ENCODE assay signal across 11 cellular contexts in genomic region chr2:218995561-218995960, GRCh38. TPM values are rescaled to one million over a fixed set of nuclear protein-coding genes. Genes with fewer than 3 reads are reported as not detected.
DNase-seq lines count a peak whose midpoint lies in the region; TF ChIP-seq lines count a peak whose summit lies in the region.
"Had no signal": no experiment of that assay in that cellular context is flagged by ENCODE, and none has a peak within 500 bp of the region (broad histone marks: within the 10 kb centered on the region; RNA-seq: fewer than 3 reads in every experiment).

No MANE protein-coding gene starts in this region.

- TF ChIP-seq CTCF in DOHH2 (IDR thresholded peaks at IDR 0.05; ENCODE audit: low read depth, low read length, poor library complexity, severe bottlenecking) (no peak), coronary artery (IDR thresholded peaks at IDR 0.05) (no peak), parathyroid adenoma (IDR thresholded peaks at IDR 0.05) (no peak)

- no peak overlapping the region for H3K4me3 ChIP-seq in DOHH2 (ENCODE audit: low read length)
- peak overlapping the region; percentile 70 for H3K4me3 ChIP-seq in coronary artery
- no peak overlapping the region for H3K4me3 ChIP-seq in parathyroid adenoma (ENCODE audit: low read depth, low read length)

- H3K4me1 ChIP-seq in DOHH2 (ENCODE audit: control insufficient read depth, low read length): peaks cover 8% of the 10 kb centered on the region; the same call in 1 of the 2 replicates
- peaks cover 39% of the 10 kb centered on the region for H3K4me1 ChIP-seq in parathyroid adenoma

- H3K4me1 Mint-ChIP-seq in IgD-negative memory B cell: peaks cover 0 to 11% (median 7%) of the 10 kb centered on the region in 3 donors

- peaks cover 2% of the 10 kb centered on the region for H3K36me3 Mint-ChIP-seq in IgD-negative memory B cell
- H3K36me3 Mint-ChIP-seq: naive thymus-derived CD4-positive, alpha-beta T cell had no signal

- no peak for DNase-seq in coronary artery (ENCODE audit: low spot score)
- DNase-seq in glomerular visceral epithelial cell (ENCODE audit: extremely low spot score): no peak
- DNase-seq in stimulated activated CD4-positive, alpha-beta T cell treated with anti-CD3 and anti-CD28 coated beads, Interleukin-4, amount 100 ng/mL, for 1 hour: no peak
- no peak for DNase-seq in NAMALWA (ENCODE audit: low spot score)

- no peaks in the 10 kb centered on the region for H3K36me3 ChIP-seq in DOHH2 (ENCODE audit: control insufficient read depth, low read length)
- no peaks in the 10 kb centered on the region for H3K36me3 ChIP-seq in parathyroid adenoma (ENCODE audit: control insufficient read depth, insufficient read depth, low read length)
- H3K36me3 ChIP-seq: adrenal gland, cardiac muscle cell, tibial artery had no signal

- no peak overlapping the region for H3K9ac ChIP-seq in parathyroid adenoma

- H3K79me2 ChIP-seq in DOHH2 (ENCODE audit: control insufficient read depth, low read length) (no peaks in the 10 kb centered on the region), parathyroid adenoma (no peaks in the 10 kb centered on the region)

- no peak overlapping the region for H3K27ac Mint-ChIP-seq in IgD-negative memory B cell

- H3K27me3 Mint-ChIP-seq in IgD-negative memory B cell: peaks cover 73% of the 10 kb centered on the region

- H3K4me2 ChIP-seq in DOHH2 (ENCODE audit: low read length) (0 out of 2 replicates have a peak overlapping the region, but pooled peaks have one; percentile 56), parathyroid adenoma (ENCODE audit: low read length) (no peak overlapping the region)

- H3K9me3 ChIP-seq in DOHH2 (ENCODE audit: control insufficient read depth, insufficient read depth, low read length): no peaks in the 10 kb centered on the region
- no peaks in the 10 kb centered on the region for H3K9me3 ChIP-seq in parathyroid adenoma (ENCODE audit: control insufficient read depth, low read length)
- H3K9me3 ChIP-seq: adrenal gland, tibial artery had no signal

- H3K9me2 ChIP-seq in DOHH2 (replicated peaks; ENCODE audit: control insufficient read depth, low read length): no peaks in the 10 kb centered on the region

- H3K27ac ChIP-seq in DOHH2 (ENCODE audit: low read depth, low read length) (no peak overlapping the region), coronary artery (no peak overlapping the region), parathyroid adenoma (no peak overlapping the region)
- H3K27ac ChIP-seq: cardiac muscle cell, tibial artery had no signal

- peaks cover 86% of the 10 kb centered on the region for H3K27me3 ChIP-seq in DOHH2 (ENCODE audit: control insufficient read depth, low read length)
- H3K27me3 ChIP-seq in parathyroid adenoma (ENCODE audit: control insufficient read depth, insufficient read depth, low read length): peaks cover under 1% of the 10 kb centered on the region

- peak overlapping the region; percentile 89 for H2AFZ ChIP-seq in parathyroid adenoma

- no peaks in the 10 kb centered on the region for H3K9me3 Mint-ChIP-seq in IgD-negative memory B cell

- H3K4me3 Mint-ChIP-seq in IgD-negative memory B cell: peak overlapping the region in 3 of 4 donors; percentile 14 to 43 (median 21)

- no peaks in the 10 kb centered on the region for H3F3A ChIP-seq in DOHH2 (ENCODE audit: control insufficient read depth, insufficient read depth)

- H4K20me1 ChIP-seq in DOHH2 (ENCODE audit: control insufficient read depth, insufficient read depth, low read depth, low read length): no peaks in the 10 kb centered on the region

RNA-seq across cellular contexts. Expression of gene CRYBA2, which starts 2.3 kb away (rescaled TPM):
- polyA plus RNA-seq in IgD-negative memory B cell: not detected
- polyA plus RNA-seq: cardiac muscle cell; naive thymus-derived CD4-positive, alpha-beta T cell had no signal

RNA-seq across cellular contexts. Expression of gene FEV, which starts 10.6 kb away (rescaled TPM):
- not detected for polyA plus RNA-seq in IgD-negative memory B cell
- polyA plus RNA-seq: cardiac muscle cell; naive thymus-derived CD4-positive, alpha-beta T cell had no signal

RNA-seq across cellular contexts. Expression of gene CDK5R2, which starts 36.1 kb away (rescaled TPM):
- polyA plus RNA-seq in IgD-negative memory B cell: not detected
- polyA plus RNA-seq: naive thymus-derived CD4-positive, alpha-beta T cell had no signal

RNA-seq across cellular contexts. Expression of gene CFAP65, which starts 45.8 kb away (rescaled TPM):
- not detected for polyA plus RNA-seq in IgD-negative memory B cell
- polyA plus RNA-seq: naive thymus-derived CD4-positive, alpha-beta T cell had no signal
